8 cellular contexts compared by ENCODE assay signal in the genomic region with DNA sequence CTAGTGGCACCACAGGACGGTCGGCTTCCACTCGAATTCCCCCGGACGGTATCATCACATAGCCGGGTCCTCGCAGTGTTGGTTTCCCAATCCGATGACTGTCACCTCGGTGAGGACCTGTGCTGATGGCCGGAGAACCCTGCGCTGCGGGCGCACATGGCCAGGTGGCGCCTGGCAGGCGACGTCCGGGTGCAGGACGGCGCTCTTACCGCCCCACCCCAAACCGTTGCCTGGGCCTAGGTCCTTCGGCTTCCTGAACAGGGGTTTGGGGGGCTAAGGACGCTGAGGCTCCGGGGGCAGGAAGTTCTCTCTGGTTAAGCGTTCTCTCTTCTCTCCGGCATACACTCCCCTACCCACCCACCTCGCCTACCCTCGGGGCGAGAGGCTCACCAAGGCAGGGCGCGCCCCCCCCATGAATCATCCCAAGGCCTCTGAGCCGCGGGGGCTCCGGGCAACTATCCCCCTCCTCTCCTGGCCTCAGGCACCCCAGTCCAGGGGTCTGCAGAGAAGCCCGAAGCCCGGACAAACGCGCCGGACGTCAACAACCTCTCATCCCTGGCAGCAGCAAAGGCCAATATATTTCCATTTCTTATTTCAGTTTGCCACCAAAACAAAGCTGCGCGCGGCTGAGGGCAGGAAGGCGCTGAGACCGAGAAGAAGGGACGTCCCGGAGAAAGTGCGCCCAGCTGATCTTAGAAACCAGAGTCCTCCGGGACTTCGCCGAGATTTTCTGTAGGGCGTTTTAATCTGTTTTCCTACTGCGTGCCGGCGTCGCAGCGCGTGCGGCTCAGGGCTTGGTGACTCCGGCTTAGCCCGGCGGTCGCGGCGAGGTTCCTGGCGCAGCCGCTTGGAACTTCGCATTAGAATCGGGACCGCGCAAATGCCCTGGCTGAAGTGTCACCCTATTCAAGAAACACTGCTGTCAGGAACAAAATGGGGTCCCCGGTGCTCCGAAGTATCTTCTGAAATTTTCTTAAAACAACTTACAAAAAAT. TPM values are rescaled to one million over a fixed set of nuclear protein-coding genes. Genes with fewer than 3 reads are reported as not detected.
DNase-seq lines count a peak whose midpoint lies in the region; ATAC-seq and TF ChIP-seq lines count a peak whose summit lies in the region.
"Had no signal": no experiment of that assay in that cellular context is flagged by ENCODE, and none has a peak within 500 bp of the region (broad histone marks: within the 10 kb centered on the region; RNA-seq: fewer than 3 reads in every experiment).

No MANE protein-coding gene starts in this region.

- DNase-seq in RPMI8226: peak; percentile 20
- DNase-seq in esophagus muscularis mucosa (ENCODE audit: extremely low spot score): no peak
- no peak for DNase-seq in psoas muscle
- no peak for DNase-seq in NCI-H226
- DNase-seq in stimulated activated CD4-positive, alpha-beta T cell treated with anti-CD3 and anti-CD28 coated beads, Interleukin-4, amount 100 ng/mL, for 24 hours: no peak
- DNase-seq: Kasumi-1 had no signal

- ATAC-seq in psoas muscle (peak in 2 of 4 donors; percentile 40 to 59), GM21723 (IDR thresholded peaks at IDR 0.05; ENCODE audit: unreplicated experiment) (no peak)

- no peak for TF ChIP-seq EP300 in esophagus muscularis mucosa (IDR thresholded peaks at IDR 0.05)

- peaks cover 13% of the 10 kb centered on the region for H3K4me1 ChIP-seq in ES-I3 (ENCODE audit: insufficient read depth, low read length)
- peaks cover 24 to 42% (median 34%) of the 10 kb centered on the region in 4 donors for H3K4me1 ChIP-seq in esophagus muscularis mucosa
- H3K4me1 ChIP-seq in psoas muscle: peaks cover 2% of the 10 kb centered on the region

- intact Hi-C loops in esophagus muscularis mucosa (cut with DNase I): no loop called here
- intact Hi-C loops in psoas muscle (cut with DNase I): no loop called here

- peak overlapping the region; percentile 19 to 59 (median 25) for H3K4me3 ChIP-seq in esophagus muscularis mucosa
- peak overlapping the region; percentile 49 for H3K4me3 ChIP-seq in psoas muscle

- H3K27ac ChIP-seq in esophagus muscularis mucosa (replicated peaks in 1 of 4) (no peak overlapping the region), psoas muscle (no peak overlapping the region)

- H3K9ac ChIP-seq in ES-I3 (ENCODE audit: low read depth, low read length): peak overlapping the region; percentile 19; the same call in 1 of the 2 replicates

- 20% methylated on average over 62 of the region's 73 CpGs for WGBS in esophagus muscularis mucosa
- 13 to 19% (median 18%) methylated on average over 70 to 73 of the region's 73 CpGs for WGBS in psoas muscle, 3 donors

- peaks cover 0 to 98% (median 50%) of the 10 kb centered on the region in 4 donors for H3K27me3 ChIP-seq in esophagus muscularis mucosa
- H3K27me3 ChIP-seq in psoas muscle (ENCODE audit: insufficient read depth in 3 of 3, low read length in 2 of 3): peaks cover 0 to 67% (median 47%) of the 10 kb centered on the region in 3 donors

- no peak for TF ChIP-seq POLR2A in esophagus muscularis mucosa (IDR thresholded peaks at IDR 0.05; ENCODE audit: low read depth)

- H3K9me3 ChIP-seq in ES-I3 (ENCODE audit: control insufficient read depth, insufficient read depth, low read length) (no peaks in the 10 kb centered on the region), esophagus muscularis mucosa (no peaks in the 10 kb centered on the region), psoas muscle (no peaks in the 10 kb centered on the region)

- H3K36me3 ChIP-seq in ES-I3 (ENCODE audit: insufficient read depth, low read length) (no peaks in the 10 kb centered on the region), esophagus muscularis mucosa (no peaks in the 10 kb centered on the region), psoas muscle (ENCODE audit: insufficient read depth in 1 of 2, low read depth in 1 of 2) (no peaks in the 10 kb centered on the region)

- TF ChIP-seq CTCF in esophagus muscularis mucosa (IDR thresholded peaks at IDR 0.05) (no peak), psoas muscle (IDR thresholded peaks at IDR 0.05) (no peak)

RNA-seq across cellular contexts. Expression of a gene that starts 5.6 kb away (rescaled TPM):
- under 1 TPM; under 0.01 to 0.52 (median 0.06) TPM for total RNA-seq in esophagus muscularis mucosa
- total RNA-seq in psoas muscle: under 1 TPM in 3 of 4 donors, not detected in 1; 0.11 to 0.21 (median 0.17) TPM
- polyA plus RNA-seq in psoas muscle: under 1 TPM; 0.04 to 0.23 (median 0.06) TPM
